ENCODE assay signal across 26 cellular contexts in the genomic region with DNA sequence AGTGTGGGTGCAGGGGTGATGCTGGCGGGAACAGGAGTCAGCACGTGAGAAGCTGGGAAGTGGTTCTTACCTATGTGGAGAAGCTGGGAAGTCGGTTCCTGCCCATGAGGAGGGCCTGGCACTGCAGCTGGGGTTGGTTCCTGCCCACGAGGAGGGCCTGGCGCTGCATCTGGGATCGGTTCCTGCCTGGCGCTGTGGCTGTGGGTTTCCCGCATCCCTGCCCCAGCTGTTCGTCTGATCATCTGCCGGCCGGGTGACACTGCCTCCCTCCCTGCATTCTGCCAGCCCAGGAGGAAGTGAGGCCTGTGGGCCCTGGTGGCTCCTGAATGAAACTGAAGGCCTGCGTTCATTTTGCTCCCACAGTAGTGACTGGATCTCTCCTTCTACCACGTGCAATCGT. TPM values are rescaled to one million over a fixed set of nuclear protein-coding genes. Genes with fewer than 3 reads are reported as not detected.
"Had no signal": no experiment of that assay in that cellular context is flagged by ENCODE, and none has a peak within 500 bp of the region (broad histone marks: within the 10 kb centered on the region; RNA-seq: fewer than 3 reads in every experiment).

No MANE protein-coding gene starts in this region.

- FAIRE-seq: islet of Langerhans, small intestine had no signal

- H3K4me3 ChIP-seq: lung, prostate gland, right atrium auricular region had no signal

- H3K36me3 ChIP-seq: prostate gland, right atrium auricular region had no signal

- H3K4me1 ChIP-seq: prostate gland, right atrium auricular region had no signal

- H3K27me3 Mint-ChIP-seq: activated CD4-positive, alpha-beta memory T cell treated with anti-CD3 and anti-CD28 coated beads for 36 hours; activated naive CD8-positive, alpha-beta T cell treated with anti-CD3 and anti-CD28 coated beads for 36 hours; stimulated activated naive CD8-positive, alpha-beta T cell treated with anti-CD3 and anti-CD28 coated beads, Interleukin-15, amount 100 ng/mL, for 72 hours had no signal

- H3K27ac ChIP-seq: epithelial cell of prostate, prostate gland, right atrium auricular region had no signal

- DNase-seq: activated CD4-positive, alpha-beta memory T cell treated with anti-CD3 and anti-CD28 coated beads for 36 hours; activated CD4-positive, alpha-beta T cell treated with anti-CD3 and anti-CD28 coated beads for 4 hours; activated gamma-delta T cell treated with Interleukin-2 at 50 U/mL for 16 hours; activated naive CD8-positive, alpha-beta T cell treated with anti-CD3 and anti-CD28 coated beads for 36 hours; activated T-cell treated with anti-CD3 and anti-CD28 coated beads for 4 hours; amniotic stem cell; dermis blood vessel endothelial cell; foreskin fibroblast; hippocampal formation; left colon; midbrain; small intestine; stimulated activated CD4-positive, alpha-beta T cell treated with anti-CD3 and anti-CD28 coated beads, Interleukin-4, amount 100 ng/mL, for 1 hour; stimulated activated naive CD8-positive, alpha-beta T cell treated with anti-CD3 and anti-CD28 coated beads, Interleukin-15, amount 100 ng/mL, for 72 hours; T-helper 17 cell; trophoblast cell had no signal

- H3K9me3 Mint-ChIP-seq: activated CD4-positive, alpha-beta memory T cell treated with anti-CD3 and anti-CD28 coated beads for 36 hours; activated naive CD8-positive, alpha-beta T cell treated with anti-CD3 and anti-CD28 coated beads for 36 hours; activated T-helper 1 cell treated with anti-CD3 and anti-CD28 coated beads, Interleukin-12 subunit alpha, Interleukin-12 subunit beta, Interleukin-2, Interleukin-4 antibody, amounts not matched to agents 30 ng/mL and 10 ng/mL and 1 ng/mL, durations not matched to agents 14 hours and 24 hours and 36 hours; stimulated activated naive CD8-positive, alpha-beta T cell treated with anti-CD3 and anti-CD28 coated beads, Interleukin-15, amount 100 ng/mL, for 72 hours had no signal

- H3K4me3 Mint-ChIP-seq: activated CD4-positive, alpha-beta memory T cell treated with anti-CD3 and anti-CD28 coated beads for 36 hours; activated naive CD8-positive, alpha-beta T cell treated with anti-CD3 and anti-CD28 coated beads for 36 hours; activated T-helper 1 cell treated with anti-CD3 and anti-CD28 coated beads, Interleukin-12 subunit alpha, Interleukin-12 subunit beta, Interleukin-2, Interleukin-4 antibody, amounts not matched to agents 30 ng/mL and 10 ng/mL and 1 ng/mL, durations not matched to agents 14 hours and 24 hours and 36 hours; neural crest cell; stimulated activated naive CD8-positive, alpha-beta T cell treated with anti-CD3 and anti-CD28 coated beads, Interleukin-15, amount 100 ng/mL, for 72 hours; T-helper 17 cell had no signal

- H3K4me1 Mint-ChIP-seq: activated naive CD8-positive, alpha-beta T cell treated with anti-CD3 and anti-CD28 coated beads for 36 hours; neural crest cell; stimulated activated naive CD8-positive, alpha-beta T cell treated with anti-CD3 and anti-CD28 coated beads, Interleukin-15, amount 100 ng/mL, for 72 hours; T-helper 17 cell had no signal

- H3K9me3 ChIP-seq: prostate gland, right atrium auricular region had no signal

- ATAC-seq: left colon; stimulated activated naive CD8-positive, alpha-beta T cell treated with anti-CD3 and anti-CD28 coated beads, Interleukin-15, amount 100 ng/mL, for 72 hours; T-helper 17 cell had no signal

- H3K36me3 Mint-ChIP-seq: activated CD4-positive, alpha-beta memory T cell treated with anti-CD3 and anti-CD28 coated beads for 36 hours; activated naive CD8-positive, alpha-beta T cell treated with anti-CD3 and anti-CD28 coated beads for 36 hours had no signal

- H3K27ac Mint-ChIP-seq: activated CD4-positive, alpha-beta memory T cell treated with anti-CD3 and anti-CD28 coated beads for 36 hours; activated naive CD8-positive, alpha-beta T cell treated with anti-CD3 and anti-CD28 coated beads for 36 hours; activated T-helper 1 cell treated with anti-CD3 and anti-CD28 coated beads, Interleukin-12 subunit alpha, Interleukin-12 subunit beta, Interleukin-2, Interleukin-4 antibody, amounts not matched to agents 30 ng/mL and 10 ng/mL and 1 ng/mL, durations not matched to agents 14 hours and 24 hours and 36 hours; stimulated activated naive CD8-positive, alpha-beta T cell treated with anti-CD3 and anti-CD28 coated beads, Interleukin-15, amount 100 ng/mL, for 72 hours; T-helper 17 cell had no signal

- H3K27me3 ChIP-seq: right atrium auricular region had no signal

RNA-seq across cellular contexts. Expression of gene OBP2A, which starts 5.1 kb away (rescaled TPM):
- total RNA-seq: activated CD4-positive, alpha-beta memory T cell treated with anti-CD3 and anti-CD28 coated beads for 36 hours; activated naive CD8-positive, alpha-beta T cell treated with anti-CD3 and anti-CD28 coated beads for 36 hours; activated T-helper 1 cell treated with anti-CD3 and anti-CD28 coated beads, Interleukin-12 subunit alpha, Interleukin-12 subunit beta, Interleukin-2, Interleukin-4 antibody, amounts not matched to agents 30 ng/mL and 10 ng/mL and 1 ng/mL, durations not matched to agents 14 hours and 24 hours and 36 hours; cardiac septum; dermis blood vessel endothelial cell; left colon; lung; neural crest cell; osteoblast; right atrium auricular region; T-helper 17 cell; temporal lobe had no signal
- polyA plus RNA-seq: small intestine had no signal

RNA-seq across cellular contexts. Expression of gene PAEP, which starts 10.5 kb away (rescaled TPM):
- total RNA-seq: activated CD4-positive, alpha-beta memory T cell treated with anti-CD3 and anti-CD28 coated beads for 36 hours; activated naive CD8-positive, alpha-beta T cell treated with anti-CD3 and anti-CD28 coated beads for 36 hours; activated T-helper 1 cell treated with anti-CD3 and anti-CD28 coated beads, Interleukin-12 subunit alpha, Interleukin-12 subunit beta, Interleukin-2, Interleukin-4 antibody, amounts not matched to agents 30 ng/mL and 10 ng/mL and 1 ng/mL, durations not matched to agents 14 hours and 24 hours and 36 hours; cardiac septum; dermis blood vessel endothelial cell; left colon; neural crest cell; osteoblast; right atrium auricular region; T-helper 17 cell; temporal lobe had no signal
- polyA plus RNA-seq: small intestine had no signal

RNA-seq across cellular contexts. Expression of gene LCN1, which starts 29.8 kb away (rescaled TPM):
- total RNA-seq: activated CD4-positive, alpha-beta memory T cell treated with anti-CD3 and anti-CD28 coated beads for 36 hours; activated naive CD8-positive, alpha-beta T cell treated with anti-CD3 and anti-CD28 coated beads for 36 hours; activated T-helper 1 cell treated with anti-CD3 and anti-CD28 coated beads, Interleukin-12 subunit alpha, Interleukin-12 subunit beta, Interleukin-2, Interleukin-4 antibody, amounts not matched to agents 30 ng/mL and 10 ng/mL and 1 ng/mL, durations not matched to agents 14 hours and 24 hours and 36 hours; cardiac septum; dermis blood vessel endothelial cell; left colon; lung; neural crest cell; osteoblast; prostate gland; right atrium auricular region; T-helper 17 cell; temporal lobe had no signal
- polyA plus RNA-seq: lung, small intestine had no signal
